ENCODE assay signal across 2 cellular contexts in genomic region chr2:232420073-232420454, GRCh38.
TF ChIP-seq lines count a peak whose summit lies in the region.

No MANE protein-coding gene starts in this region.

TF ChIP-seq in A549, 52 proteins besides CTCF, POLR2A, EP300 and RAD21:
- no peak for TF ChIP-seq CHD2 (IDR thresholded peaks at IDR 0.05; ENCODE audit: low read length, partially characterized antibody)
- no peak for TF ChIP-seq HDAC2 (IDR thresholded peaks at IDR 0.05)
- TF ChIP-seq RCOR1 (IDR thresholded peaks at IDR 0.05; ENCODE audit: low read depth, low read length), result no peak
- no peak for TF ChIP-seq FOSB (CRISPR knock-in tag; IDR thresholded peaks at IDR 0.05)
- TF ChIP-seq KDM5A (IDR thresholded peaks at IDR 0.05), result no peak
- TF ChIP-seq NPAS2 (CRISPR knock-in tag; IDR thresholded peaks at IDR 0.05; ENCODE audit: borderline replicate concordance), result no peak
- TF ChIP-seq PBX3 (IDR thresholded peaks at IDR 0.05), result no peak
- no peak for TF ChIP-seq ELK1 (IDR thresholded peaks at IDR 0.05; ENCODE audit: low read depth, low read length)
- no peak for TF ChIP-seq MAZ (IDR thresholded peaks at IDR 0.05; ENCODE audit: borderline replicate concordance, low read depth, low read length)

TF ChIP-seq in neural cell, 6 proteins besides CTCF, POLR2A, EP300 and RAD21:
- no peak for TF ChIP-seq MXI1 (conservative IDR thresholded peaks at IDR 0.05; ENCODE audit: poor library complexity, severe bottlenecking)
- no peak for TF ChIP-seq TAF1 (IDR thresholded peaks at IDR 0.05; ENCODE audit: low read depth)
- TF ChIP-seq REST (IDR thresholded peaks at IDR 0.05; ENCODE audit: borderline replicate concordance), result no peak
- no peak for TF ChIP-seq EZH2 (IDR thresholded peaks at IDR 0.05; ENCODE audit: borderline replicate concordance, insufficient read depth, low read length, poor library complexity, severe bottlenecking)
- no peak for TF ChIP-seq SMC3 (conservative IDR thresholded peaks at IDR 0.05; ENCODE audit: poor library complexity)
- no peak for TF ChIP-seq POLR2AphosphoS5 (IDR thresholded peaks at IDR 0.05)
